ENCODE assay signal across 2 cellular contexts in the genomic region with DNA sequence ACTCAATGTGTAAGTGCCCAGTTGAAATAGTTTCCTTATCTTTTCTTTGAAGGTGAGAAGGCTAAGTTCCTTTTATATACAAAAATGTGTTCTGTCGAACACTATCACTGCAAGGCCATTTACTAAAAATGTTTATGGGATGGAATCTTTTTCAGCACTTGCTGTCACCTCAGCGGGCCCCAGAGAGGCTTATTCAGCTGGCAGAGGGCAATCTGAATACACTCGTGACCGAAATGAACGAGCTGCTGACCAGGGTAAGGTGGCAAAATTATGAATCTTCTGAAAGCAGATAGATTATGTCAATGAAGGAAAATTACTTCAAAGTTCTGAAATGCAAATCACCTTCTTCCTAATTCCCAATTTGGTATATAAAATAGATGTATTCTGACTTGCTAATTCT.
TF ChIP-seq lines count a peak whose summit lies in the region.

No MANE protein-coding gene starts in this region.

TF ChIP-seq in IMR-90, 13 proteins besides CTCF, POLR2A, EP300 and RAD21 (continued from another document):
- TF ChIP-seq RFX5 (IDR thresholded peaks at IDR 0.05; ENCODE audit: low read depth, low read length) (no peak), SMC3 (IDR thresholded peaks at IDR 0.05; ENCODE audit: low read depth, low read length) (no peak), MAZ (IDR thresholded peaks at IDR 0.05; ENCODE audit: borderline replicate concordance, low read depth, low read length) (no peak), CEBPB (IDR thresholded peaks at IDR 0.05; ENCODE audit: low read depth, low read length) (no peak), RCOR1 (IDR thresholded peaks at IDR 0.05; ENCODE audit: insufficient replicate concordance, low read length) (no peak), MXI1 (IDR thresholded peaks at IDR 0.05; ENCODE audit: borderline replicate concordance, low read depth, low read length) (no peak)
- TF ChIP-seq, protein P1, sequence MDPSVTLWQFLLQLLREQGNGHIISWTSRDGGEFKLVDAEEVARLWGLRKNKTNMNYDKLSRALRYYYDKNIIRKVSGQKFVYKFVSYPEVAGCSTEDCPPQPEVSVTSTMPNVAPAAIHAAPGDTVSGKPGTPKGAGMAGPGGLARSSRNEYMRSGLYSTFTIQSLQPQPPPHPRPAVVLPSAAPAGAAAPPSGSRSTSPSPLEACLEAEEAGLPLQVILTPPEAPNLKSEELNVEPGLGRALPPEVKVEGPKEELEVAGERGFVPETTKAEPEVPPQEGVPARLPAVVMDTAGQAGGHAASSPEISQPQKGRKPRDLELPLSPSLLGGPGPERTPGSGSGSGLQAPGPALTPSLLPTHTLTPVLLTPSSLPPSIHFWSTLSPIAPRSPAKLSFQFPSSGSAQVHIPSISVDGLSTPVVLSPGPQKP (IDR thresholded peaks at IDR 0.05; ENCODE audit: borderline replicate concordance, low read depth, low read length), result no peak
- TF ChIP-seq, protein P2, sequence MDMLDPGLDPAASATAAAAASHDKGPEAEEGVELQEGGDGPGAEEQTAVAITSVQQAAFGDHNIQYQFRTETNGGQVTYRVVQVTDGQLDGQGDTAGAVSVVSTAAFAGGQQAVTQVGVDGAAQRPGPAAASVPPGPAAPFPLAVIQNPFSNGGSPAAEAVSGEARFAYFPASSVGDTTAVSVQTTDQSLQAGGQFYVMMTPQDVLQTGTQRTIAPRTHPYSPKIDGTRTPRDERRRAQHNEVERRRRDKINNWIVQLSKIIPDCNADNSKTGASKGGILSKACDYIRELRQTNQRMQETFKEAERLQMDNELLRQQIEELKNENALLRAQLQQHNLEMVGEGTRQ (IDR thresholded peaks at IDR 0.05; ENCODE audit: low read depth, low read length), result no peak

TF ChIP-seq in HEK293T, 16 proteins besides CTCF, POLR2A, EP300 and RAD21 (continued from another document):
- TF ChIP-seq, protein P3, sequence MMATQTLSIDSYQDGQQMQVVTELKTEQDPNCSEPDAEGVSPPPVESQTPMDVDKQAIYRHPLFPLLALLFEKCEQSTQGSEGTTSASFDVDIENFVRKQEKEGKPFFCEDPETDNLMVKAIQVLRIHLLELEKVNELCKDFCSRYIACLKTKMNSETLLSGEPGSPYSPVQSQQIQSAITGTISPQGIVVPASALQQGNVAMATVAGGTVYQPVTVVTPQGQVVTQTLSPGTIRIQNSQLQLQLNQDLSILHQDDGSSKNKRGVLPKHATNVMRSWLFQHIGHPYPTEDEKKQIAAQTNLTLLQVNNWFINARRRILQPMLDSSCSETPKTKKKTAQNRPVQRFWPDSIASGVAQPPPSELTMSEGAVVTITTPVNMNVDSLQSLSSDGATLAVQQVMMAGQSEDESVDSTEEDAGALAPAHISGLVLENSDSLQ (IDR thresholded peaks at IDR 0.05), result no peak
- no peak for TF ChIP-seq TARDBP (IDR thresholded peaks at IDR 0.05)
- TF ChIP-seq SP1 (IDR thresholded peaks at IDR 0.05), result no peak
- TF ChIP-seq SUZ12 (IDR thresholded peaks at IDR 0.05), result no peak
- no peak for TF ChIP-seq ARNT (IDR thresholded peaks at IDR 0.05)
- no peak for TF ChIP-seq CTBP1 (IDR thresholded peaks at IDR 0.05; ENCODE audit: borderline replicate concordance)
